22 cellular contexts compared by ENCODE assay signal in the genomic region with DNA sequence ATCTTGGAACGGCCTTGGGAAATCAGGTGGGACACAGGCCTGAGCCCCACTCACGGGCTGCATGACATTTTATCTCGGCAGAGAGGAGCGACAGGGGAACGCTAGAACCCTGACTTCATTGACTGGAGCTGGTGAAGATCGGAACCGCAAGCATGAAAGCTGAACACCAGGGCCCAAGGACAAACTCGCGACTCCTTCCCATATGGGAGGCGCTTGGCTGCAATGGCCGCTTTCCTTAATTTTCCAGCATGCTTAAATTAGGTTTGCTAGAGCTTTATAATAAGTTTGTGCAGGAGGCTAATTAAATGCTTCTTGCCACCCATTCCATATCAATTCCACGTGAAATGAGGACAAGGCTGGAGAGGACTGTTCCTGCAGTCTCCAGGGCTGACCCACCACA.
"Had no signal": no experiment of that assay in that cellular context is flagged by ENCODE, and none has a peak within 500 bp of the region (broad histone marks: within the 10 kb centered on the region; RNA-seq: fewer than 3 reads in every experiment).

No MANE protein-coding gene starts in this region.

- H3K4me3 ChIP-seq: ascending aorta, coronary artery, left lung, lung, ovary, prostate gland, upper lobe of left lung had no signal

- DNase-seq: activated CD4-positive, alpha-beta T cell treated with anti-CD3 and anti-CD28 coated beads, Interleukin-2, amount 10 ng/mL, durations not matched to agents 7 days and 5 days; activated CD4-positive, CD25-positive, alpha-beta regulatory T cell treated with anti-CD3 and anti-CD28 coated beads, Interleukin-2, amount 50 U/mL, for 72 hours; activated CD8-positive, alpha-beta memory T cell treated with anti-CD3 and anti-CD28 coated beads, Interleukin-2, amount 10 ng/mL, durations not matched to agents 7 days and 5 days; activated CD8-positive, alpha-beta T cell treated with anti-CD3 and anti-CD28 coated beads for 36 hours; activated gamma-delta T cell treated with Interleukin-2 at 50 U/mL for 16 hours; left lung; midbrain; natural killer cell; ovary; stimulated activated CD4-positive, alpha-beta T cell treated with anti-CD3 and anti-CD28 coated beads, Interleukin-4, amount 100 ng/mL, for 1 hour; stimulated activated naive CD4-positive, alpha-beta T cell; SW 1271; upper lobe of left lung had no signal

- H3K9me3 Mint-ChIP-seq: activated CD4-positive, alpha-beta T cell treated with anti-CD3 and anti-CD28 coated beads, Interleukin-2, amount 10 ng/mL, durations not matched to agents 7 days and 5 days; activated CD8-positive, alpha-beta T cell treated with anti-CD3 and anti-CD28 coated beads for 36 hours had no signal

- H3K36me3 ChIP-seq: ascending aorta, left lung, ovary, prostate gland, upper lobe of left lung had no signal

- H3K27ac ChIP-seq: ascending aorta, coronary artery, epithelial cell of prostate, left lung, ovary, prostate gland, upper lobe of left lung, VCaP had no signal

- H3K9me3 ChIP-seq: ascending aorta, prostate gland, upper lobe of left lung had no signal

- H3K4me3 Mint-ChIP-seq: activated CD4-positive, alpha-beta T cell treated with anti-CD3 and anti-CD28 coated beads, Interleukin-2, amount 10 ng/mL, durations not matched to agents 7 days and 5 days; activated CD8-positive, alpha-beta memory T cell treated with anti-CD3 and anti-CD28 coated beads, Interleukin-2, amount 10 ng/mL, durations not matched to agents 7 days and 5 days; activated CD8-positive, alpha-beta T cell treated with anti-CD3 and anti-CD28 coated beads for 36 hours; activated naive CD4-positive, alpha-beta T cell treated with anti-CD3 and anti-CD28 coated beads, Interleukin-2, amount 50 U/mL, for 24 hours; activated T-helper 1 cell treated with anti-CD3 and anti-CD28 coated beads, Interleukin-12 subunit alpha, Interleukin-12 subunit beta, Interleukin-2, Interleukin-4 antibody, amounts not matched to agents 30 ng/mL and 10 ng/mL and 1 ng/mL, durations not matched to agents 14 hours and 24 hours and 36 hours; natural killer cell had no signal

- H3K4me1 ChIP-seq: ascending aorta, left lung, prostate gland, upper lobe of left lung had no signal

- FAIRE-seq: bronchial epithelial cell had no signal

- H3K36me3 Mint-ChIP-seq: activated CD8-positive, alpha-beta memory T cell treated with anti-CD3 and anti-CD28 coated beads, Interleukin-2, amount 10 ng/mL, durations not matched to agents 7 days and 5 days; activated naive CD4-positive, alpha-beta T cell treated with anti-CD3 and anti-CD28 coated beads, Interleukin-2, amount 50 U/mL, for 24 hours; natural killer cell had no signal

- H3K4me1 Mint-ChIP-seq: activated CD4-positive, alpha-beta T cell treated with anti-CD3 and anti-CD28 coated beads, Interleukin-2, amount 10 ng/mL, durations not matched to agents 7 days and 5 days; activated CD8-positive, alpha-beta memory T cell treated with anti-CD3 and anti-CD28 coated beads, Interleukin-2, amount 10 ng/mL, durations not matched to agents 7 days and 5 days; activated naive CD4-positive, alpha-beta T cell treated with anti-CD3 and anti-CD28 coated beads, Interleukin-2, amount 50 U/mL, for 24 hours; natural killer cell had no signal

- ATAC-seq: activated CD8-positive, alpha-beta memory T cell treated with anti-CD3 and anti-CD28 coated beads, Interleukin-2, amount 10 ng/mL, durations not matched to agents 7 days and 5 days; activated CD8-positive, alpha-beta T cell treated with anti-CD3 and anti-CD28 coated beads for 36 hours; left lung; natural killer cell had no signal

- H3K27me3 ChIP-seq: ascending aorta, left lung, ovary, upper lobe of left lung had no signal

- H3K27ac Mint-ChIP-seq: activated CD4-positive, alpha-beta T cell treated with anti-CD3 and anti-CD28 coated beads, Interleukin-2, amount 10 ng/mL, durations not matched to agents 7 days and 5 days; activated CD8-positive, alpha-beta memory T cell treated with anti-CD3 and anti-CD28 coated beads, Interleukin-2, amount 10 ng/mL, durations not matched to agents 7 days and 5 days; activated CD8-positive, alpha-beta T cell treated with anti-CD3 and anti-CD28 coated beads for 36 hours; activated naive CD4-positive, alpha-beta T cell treated with anti-CD3 and anti-CD28 coated beads, Interleukin-2, amount 50 U/mL, for 24 hours; activated T-helper 1 cell treated with anti-CD3 and anti-CD28 coated beads, Interleukin-12 subunit alpha, Interleukin-12 subunit beta, Interleukin-2, Interleukin-4 antibody, amounts not matched to agents 30 ng/mL and 10 ng/mL and 1 ng/mL, durations not matched to agents 14 hours and 24 hours and 36 hours; natural killer cell had no signal

- H3K27me3 Mint-ChIP-seq: activated CD4-positive, alpha-beta T cell treated with anti-CD3 and anti-CD28 coated beads, Interleukin-2, amount 10 ng/mL, durations not matched to agents 7 days and 5 days; activated CD8-positive, alpha-beta memory T cell treated with anti-CD3 and anti-CD28 coated beads, Interleukin-2, amount 10 ng/mL, durations not matched to agents 7 days and 5 days; activated CD8-positive, alpha-beta T cell treated with anti-CD3 and anti-CD28 coated beads for 36 hours; activated naive CD4-positive, alpha-beta T cell treated with anti-CD3 and anti-CD28 coated beads, Interleukin-2, amount 50 U/mL, for 24 hours had no signal
